Comparison of ENCODE assay signal across 8 cellular contexts in genomic region chr22:30386608-30386959, GRCh38. TPM values are rescaled to one million over a fixed set of nuclear protein-coding genes. Genes with fewer than 3 reads are reported as not detected.
DNase-seq lines count a peak whose midpoint lies in the region; ATAC-seq, FAIRE-seq and TF ChIP-seq lines count a peak whose summit lies in the region.

No MANE protein-coding gene starts in this region.

- no peak overlapping the region for H3K27ac ChIP-seq in H9 (ENCODE audit: insufficient read length, low read depth, low read length)
- H3K27ac ChIP-seq in iPS DF 6.9 (ENCODE audit: low read length), result no peak overlapping the region
- peak overlapping the region in 1 of 2 donors; percentile 58 for H3K27ac ChIP-seq in small intestine (ENCODE audit: low read depth in 1 of 2, low read length in 1 of 2)

- H2BK5ac ChIP-seq in H9 (ENCODE audit: insufficient read length, low read length), result no peak overlapping the region

- no peak overlapping the region for H4K91ac ChIP-seq in H9 (ENCODE audit: insufficient read length, low read depth, low read length)

- H3K4ac ChIP-seq in H9 (ENCODE audit: low read depth, low read length), result no peak overlapping the region

- no peak for ATAC-seq in WTC11
- no peak for ATAC-seq in HG02642 (IDR thresholded peaks at IDR 0.05; ENCODE audit: poor library complexity, unreplicated experiment)
- ATAC-seq in GM21360 (IDR thresholded peaks at IDR 0.05; ENCODE audit: unreplicated experiment), result no peak
- ATAC-seq in GM19463 (IDR thresholded peaks at IDR 0.05; ENCODE audit: unreplicated experiment), result no peak

- no peaks in the 10 kb centered on the region for H3K79me1 ChIP-seq in H9 (ENCODE audit: insufficient read depth, low read depth, low read length, poor library complexity, severe bottlenecking)

- H3K4me2 ChIP-seq in H9 (ENCODE audit: insufficient read depth, insufficient read length, low read length), result peak overlapping the region; percentile 67

- H3K23me2 ChIP-seq in H9 (ENCODE audit: insufficient read length, low read depth, low read length, poor library complexity, severe bottlenecking), result peaks cover 6% of the 10 kb centered on the region

- H3K79me2 ChIP-seq in H9 (ENCODE audit: insufficient read depth, low read length), result no peaks in the 10 kb centered on the region

- H3K4me3 ChIP-seq in iPS DF 6.9 (ENCODE audit: low read length), result peak overlapping the region; percentile 69; the same call in 1 of the 2 replicates
- H3K4me3 ChIP-seq in small intestine (ENCODE audit: low read depth in 1 of 2, low read length in 2 of 2), result peak overlapping the region; percentile 64 to 81

- CTCF ChIA-PET in WTC11 (lab: Charles Lee), result interaction anchor here (1.0 to 8.0 kb wide), 12 partner anchors 11 to 582 kb away, joined by 3 to 109 read pairs (median 8); partner anchors contain the start of genes CASTOR1, CCDC157, MORC2 and SEC14L2

- no peak for FAIRE-seq in small intestine (lab: Jason Lieb, UNC)

- H4K20me1 ChIP-seq in H9 (ENCODE audit: control insufficient read depth, insufficient read depth, insufficient read length), result no peaks in the 10 kb centered on the region

- H2BK12ac ChIP-seq in H9 (ENCODE audit: insufficient read length, low read depth, low read length), result no peak overlapping the region

- no peaks in the 10 kb centered on the region for H3K27me3 ChIP-seq in H9 (ENCODE audit: insufficient read depth, low read length)
- no peaks in the 10 kb centered on the region for H3K27me3 ChIP-seq in iPS DF 6.9 (ENCODE audit: control insufficient read depth, insufficient read depth, low read length)
- H3K27me3 ChIP-seq in small intestine (ENCODE audit: control insufficient read depth in 2 of 2, insufficient read depth in 2 of 2, low read length in 2 of 2), result no peaks in the 10 kb centered on the region

- H2BK120ac ChIP-seq in H9 (ENCODE audit: low read depth, low read length, poor library complexity, severe bottlenecking), result no peak overlapping the region

- H3K14ac ChIP-seq in H9 (ENCODE audit: insufficient read depth, low read length), result no peak overlapping the region; the same call in 1 of the 2 replicates

- H3K36me3 Mint-ChIP-seq in H9 (ENCODE audit: insufficient read depth in 1 of 3, low read depth in 3 of 3), result peaks cover 0 to 19% (median 16%) of the 10 kb centered on the region in 3 experiments; a peak in 6 of 7 replicates
- peaks cover 9% of the 10 kb centered on the region for H3K36me3 Mint-ChIP-seq in WTC11

- H3K56ac ChIP-seq in H9 (ENCODE audit: insufficient read length, low read depth, low read length), result no peak overlapping the region

- no peak overlapping the region for H2AK5ac ChIP-seq in H9 (ENCODE audit: insufficient read length, low read length)

- H4K5ac ChIP-seq in H9 (ENCODE audit: insufficient read length, low read depth, low read length), result no peak overlapping the region

- H3K4me1 Mint-ChIP-seq in H9, result peaks cover 15 to 16% of the 10 kb centered on the region in 2 experiments
- H3K4me1 Mint-ChIP-seq in WTC11, result peaks cover 12% of the 10 kb centered on the region

- H2BK15ac ChIP-seq in H9 (ENCODE audit: low read depth, low read length), result no peak overlapping the region

- H3K9me3 Mint-ChIP-seq in H9, result peaks cover 8 to 11% of the 10 kb centered on the region in 2 experiments; a peak in 4 of 5 replicates
- H3K9me3 Mint-ChIP-seq in WTC11, result peaks cover 14% of the 10 kb centered on the region

- POLR2A ChIA-PET in WTC11 (lab: Charles Lee), result interaction anchor here (1.2 to 1.4 kb wide), 2 partner anchors 37 to 60 kb away, joined by 3 to 11 read pairs; partner anchors contain the start of gene TBC1D10A

- H2BK20ac ChIP-seq in H9 (ENCODE audit: low read depth, low read length, poor library complexity, severe bottlenecking), result no peak overlapping the region

- no peak overlapping the region for H4K8ac ChIP-seq in H9 (replicated peaks; ENCODE audit: insufficient read length, low read depth, low read length)

- H3K4me1 ChIP-seq in H9 (ENCODE audit: insufficient read depth, low read length) (no peaks in the 10 kb centered on the region; the same call in 1 of the 2 replicates), iPS DF 6.9 (ENCODE audit: control insufficient read depth, insufficient read depth, low read length) (0 out of 2 replicates have a peak, but pooled peaks cover 2% of the 10 kb centered on the region), small intestine (ENCODE audit: control insufficient read depth in 2 of 2, insufficient read depth in 1 of 2, low read depth in 1 of 2, low read length in 1 of 2) (no peaks in the 10 kb centered on the region)

- H3K4me3 Mint-ChIP-seq in H9 (peak overlapping the region; percentile 87 to 92), WTC11 (peak overlapping the region; percentile 79)

- H3K36me3 ChIP-seq in iPS DF 6.9 (ENCODE audit: control insufficient read depth, insufficient read depth, low read length) (no peaks in the 10 kb centered on the region), small intestine (ENCODE audit: control insufficient read depth in 2 of 2, insufficient read depth in 2 of 2, low read length in 2 of 2) (no peaks in the 10 kb centered on the region)

- no peak overlapping the region for H3K18ac ChIP-seq in H9 (ENCODE audit: insufficient read length, low read depth, low read length)

- DNase-seq in H9, result no peak
- DNase-seq in WTC11 (ENCODE audit: low spot score), result no peak
- no peak for DNase-seq in iPS DF 6.9 (ENCODE audit: low read depth, low spot score)
- no peak for DNase-seq in small intestine
- DNase-seq in NCI-H2029 treated with DMSO at 0.1 percent for 48 hours (lab: John Stamatoyannopoulos, UW), result no peak

- TF ChIP-seq CTCF in H9 (conservative IDR thresholded peaks at IDR 0.05) (no peak), WTC11 (IDR thresholded peaks at IDR 0.05) (no peak)

- H3K27ac Mint-ChIP-seq in H9 (peak overlapping the region in 1 of 3 experiments; percentile 82; a peak in 1 of 7 replicates), WTC11 (no peak overlapping the region)

- H3K9me3 ChIP-seq in H9 (ENCODE audit: control insufficient read depth, low read depth, low read length) (no peaks in the 10 kb centered on the region), iPS DF 6.9 (ENCODE audit: control insufficient read depth, insufficient read depth, low read length) (no peaks in the 10 kb centered on the region), small intestine (ENCODE audit: control insufficient read depth, low read depth) (no peaks in the 10 kb centered on the region)

- H3K23ac ChIP-seq in H9 (ENCODE audit: insufficient read length, low read depth, low read length), result no peak overlapping the region

- H3K27me3 Mint-ChIP-seq in H9 (ENCODE audit: low read depth) (peaks cover 4% of the 10 kb centered on the region), WTC11 (ENCODE audit: low read depth) (peaks cover 11% of the 10 kb centered on the region)

- H3K9ac ChIP-seq in H9 (ENCODE audit: extremely low read depth, insufficient read length, low read length), result no peak overlapping the region

- no peak overlapping the region for H2AFZ ChIP-seq in H9 (ENCODE audit: low read length)

- no peak overlapping the region for H3T11ph ChIP-seq in H9 (ENCODE audit: low read length)

- no CpG with 5 or more reads among the region's 10 CpGs for WGBS in H9 (ENCODE audit: extremely low coverage, insufficient read length, low lambda C conversion rate)
- no CpG with 5 or more reads among the region's 10 CpGs for WGBS in iPS DF 6.9 (ENCODE audit: insufficient coverage, insufficient read length)
- WGBS in small intestine, 3 donors, result 27 to 39% (median 33%) methylated on average over 9 to 10 of the region's 10 CpGs

TF ChIP-seq in WTC11, 78 proteins besides CTCF, POLR2A, EP300 and RAD21:
- TF ChIP-seq, protein P1, sequence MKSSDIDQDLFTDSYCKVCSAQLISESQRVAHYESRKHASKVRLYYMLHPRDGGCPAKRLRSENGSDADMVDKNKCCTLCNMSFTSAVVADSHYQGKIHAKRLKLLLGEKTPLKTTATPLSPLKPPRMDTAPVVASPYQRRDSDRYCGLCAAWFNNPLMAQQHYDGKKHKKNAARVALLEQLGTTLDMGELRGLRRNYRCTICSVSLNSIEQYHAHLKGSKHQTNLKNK (CRISPR knock-in tag; IDR thresholded peaks at IDR 0.05), result no peak
- TF ChIP-seq JAZF1 (CRISPR knock-in tag; IDR thresholded peaks at IDR 0.05) (no peak), IRF1 (CRISPR knock-in tag; IDR thresholded peaks at IDR 0.05) (no peak), NR2C2 (CRISPR knock-in tag; IDR thresholded peaks at IDR 0.05) (no peak), OVOL2 (CRISPR knock-in tag; IDR thresholded peaks at IDR 0.05; ENCODE audit: borderline replicate concordance) (no peak)

RNA-seq across cellular contexts. Expression of gene RNF215, which starts 0.6 kb away (rescaled TPM):
- total RNA-seq in H9 (2021) (22.6 and 24.5 TPM in 2 replicates), WTC11 (2021) (25.4 to 28.6 TPM (median 27.6 TPM) in 3 replicates)
- 10 to 100 TPM in 1 of 3 donors, 1 to 10 TPM in 2; 3.8 to 12.1 (median 9.0) TPM for polyA plus RNA-seq in small intestine

RNA-seq across cellular contexts. Expression of gene SEC14L2, which starts 10.2 kb away (rescaled TPM):
- total RNA-seq in H9 (2021) (8.2 and 8.5 TPM in 2 replicates), WTC11 (2021) (2.4 to 3.9 TPM (median 3.9 TPM) in 3 replicates)
- 10 to 100 TPM; 24.1 to 57.0 (median 49.4) TPM for polyA plus RNA-seq in small intestine

RNA-seq across cellular contexts. Expression of gene CCDC157, which starts 29.8 kb away (rescaled TPM):
- total RNA-seq in H9 (2021), result 4.3 and 4.8 TPM in 2 replicates
- 3.8 to 6.5 TPM (median 4.2 TPM) in 3 replicates for total RNA-seq in WTC11 (2021)
- polyA plus RNA-seq in small intestine, result 1 to 10 TPM; 1.5 to 5.9 (median 2.2) TPM

RNA-seq across cellular contexts. Expression of gene SF3A1, which starts 29.9 kb away (rescaled TPM):
- total RNA-seq in H9 (2021) (211 and 225 TPM in 2 replicates), WTC11 (2021) (214 to 272 TPM (median 227 TPM) in 3 replicates)
- polyA plus RNA-seq in small intestine, result 10 to 100 TPM; 17.6 to 28.2 (median 26.2) TPM

RNA-seq across cellular contexts. Expression of gene MTFP1, which starts 39.0 kb away (rescaled TPM):
- total RNA-seq in H9 (2021) (46.8 and 56.8 TPM in 2 replicates), WTC11 (2021) (75.0 to 78.7 TPM (median 75.5 TPM) in 3 replicates)
- 10 to 100 TPM; 19.7 to 36.7 (median 22.4) TPM for polyA plus RNA-seq in small intestine
